ENCODE assay signal across 12 cellular contexts in genomic region chr16:17414421-17414820, GRCh38. TPM values are rescaled to one million over a fixed set of nuclear protein-coding genes. Genes with fewer than 3 reads are reported as not detected.
DNase-seq lines count a peak whose midpoint lies in the region; ATAC-seq and TF ChIP-seq lines count a peak whose summit lies in the region.
"Had no signal": no experiment of that assay in that cellular context is flagged by ENCODE, and none has a peak within 500 bp of the region (broad histone marks: within the 10 kb centered on the region; RNA-seq: fewer than 3 reads in every experiment).

No MANE protein-coding gene starts in this region.

- no peak for TF ChIP-seq CTCF in omental fat pad (IDR thresholded peaks at IDR 0.05)

- DNase-seq in activated CD8-positive, alpha-beta memory T cell treated with anti-CD3 and anti-CD28 coated beads, Interleukin-2, amount 50 U/mL, for 48 hours, result peak; percentile 55
- DNase-seq in activated CD8-positive, alpha-beta memory T cell treated with anti-CD3 and anti-CD28 coated beads for 24 hours, result no peak
- DNase-seq in NAMALWA (ENCODE audit: low spot score) (peak; percentile 61), H4 (ENCODE audit: low spot score) (no peak), omental fat pad (ENCODE audit: low spot score) (no peak)
- no peak for DNase-seq in activated naive CD8-positive, alpha-beta T cell treated with anti-CD3 and anti-CD28 coated beads, Interleukin-2, amount 10 ng/mL, durations not matched to agents 7 days and 5 days
- peak; percentile 50 for DNase-seq in stimulated activated CD8-positive, alpha-beta memory T cell treated with anti-CD3 and anti-CD28 coated beads, Interleukin-4, amount 100 ng/mL, for 48 hours
- DNase-seq: ACHN, cerebellar nuclear complex, EL, NCI-H510A treated with DMSO at 0.1 percent for 48 hours had no signal

- H3K27me3 Mint-ChIP-seq in activated naive CD8-positive, alpha-beta T cell treated with anti-CD3 and anti-CD28 coated beads, Interleukin-2, amount 10 ng/mL, durations not matched to agents 7 days and 5 days, result no peaks in the 10 kb centered on the region

- no peak for ATAC-seq in activated naive CD8-positive, alpha-beta T cell treated with anti-CD3 and anti-CD28 coated beads, Interleukin-2, amount 10 ng/mL, durations not matched to agents 7 days and 5 days (ENCODE audit: low read depth)
- ATAC-seq in omental fat pad (ENCODE audit: low FRiP score) (no peak), GM19463 (IDR thresholded peaks at IDR 0.05; ENCODE audit: unreplicated experiment) (no peak)

- H3K36me3 Mint-ChIP-seq in activated naive CD8-positive, alpha-beta T cell treated with anti-CD3 and anti-CD28 coated beads, Interleukin-2, amount 10 ng/mL, durations not matched to agents 7 days and 5 days, result peaks cover 48% of the 10 kb centered on the region

- H3K4me1 Mint-ChIP-seq in activated naive CD8-positive, alpha-beta T cell treated with anti-CD3 and anti-CD28 coated beads, Interleukin-2, amount 10 ng/mL, durations not matched to agents 7 days and 5 days, result peaks cover 44% of the 10 kb centered on the region

- H3K4me3 Mint-ChIP-seq in activated naive CD8-positive, alpha-beta T cell treated with anti-CD3 and anti-CD28 coated beads, Interleukin-2, amount 10 ng/mL, durations not matched to agents 7 days and 5 days, result no peak overlapping the region

- POLR2A ChIA-PET in activated naive CD8-positive, alpha-beta T cell treated with anti-CD3 and anti-CD28 coated beads, Interleukin-2, amount 10 ng/mL, durations not matched to agents 7 days and 5 days (lab: Charles Lee), result no interaction called here

- peaks cover 4% of the 10 kb centered on the region for H3K9me3 Mint-ChIP-seq in activated naive CD8-positive, alpha-beta T cell treated with anti-CD3 and anti-CD28 coated beads, Interleukin-2, amount 10 ng/mL, durations not matched to agents 7 days and 5 days

- H3K27ac Mint-ChIP-seq in activated naive CD8-positive, alpha-beta T cell treated with anti-CD3 and anti-CD28 coated beads, Interleukin-2, amount 10 ng/mL, durations not matched to agents 7 days and 5 days, result peak overlapping the region; percentile 64

RNA-seq across cellular contexts. Expression of gene XYLT1, which starts 56.3 kb away (rescaled TPM):
- 10 to 100 TPM; 53.6 to 56.7 TPM for total RNA-seq in activated naive CD8-positive, alpha-beta T cell treated with anti-CD3 and anti-CD28 coated beads, Interleukin-2, amount 10 ng/mL, durations not matched to agents 7 days and 5 days
- 7.1 and 8.3 TPM in 2 replicates for total RNA-seq in H4 (2014; rRNA removed; shearing (Covaris generic))
- 10 to 100 TPM; 20.0 to 43.0 (median 27.4) TPM for total RNA-seq in omental fat pad

Comparison
In these comparisons a context has a peak if more than half of its experiments do, and no peak if none do; other contexts are left out.
1. DNase-seq: peak in activated CD8-positive, alpha-beta memory T cell treated with anti-CD3 and anti-CD28 coated beads, Interleukin-2, amount 50 U/mL, for 48 hours (single experiment), NAMALWA (single experiment) and stimulated activated CD8-positive, alpha-beta memory T cell treated with anti-CD3 and anti-CD28 coated beads, Interleukin-4, amount 100 ng/mL, for 48 hours (single experiment); none in activated CD8-positive, alpha-beta memory T cell treated with anti-CD3 and anti-CD28 coated beads for 24 hours (single experiment), activated naive CD8-positive, alpha-beta T cell treated with anti-CD3 and anti-CD28 coated beads, Interleukin-2, amount 10 ng/mL, durations not matched to agents 7 days and 5 days (single experiment), H4 (single experiment) and omental fat pad (single experiment).